17 cellular contexts compared by ENCODE assay signal in the genomic region with DNA sequence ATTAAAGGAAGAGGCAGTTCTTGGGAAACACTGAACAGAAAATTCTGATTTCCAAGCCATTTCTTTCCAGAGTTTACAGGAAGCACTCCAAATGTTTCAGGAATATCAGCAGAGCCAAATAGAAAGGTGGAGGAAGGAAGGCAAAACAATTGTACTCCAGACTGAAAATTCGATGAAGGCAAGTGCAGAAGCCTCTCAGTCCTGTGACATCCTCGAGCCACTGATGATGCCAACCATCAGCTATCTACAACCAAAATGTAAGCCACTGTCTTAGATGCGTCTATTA. TPM values are rescaled to one million over a fixed set of nuclear protein-coding genes. Genes with fewer than 3 reads are reported as not detected.
DNase-seq lines count a peak whose midpoint lies in the region; ATAC-seq and TF ChIP-seq lines count a peak whose summit lies in the region.
"Had no signal": no experiment of that assay in that cellular context is flagged by ENCODE, and none has a peak within 500 bp of the region (broad histone marks: within the 10 kb centered on the region; RNA-seq: fewer than 3 reads in every experiment).

No MANE protein-coding gene starts in this region.

- TF ChIP-seq CTCF in neural progenitor cell (IDR thresholded peaks at IDR 0.05), result no peak

- WGBS in HUES64, result 89% methylated on average over 3 of the region's 3 CpGs

- ATAC-seq in activated naive CD8-positive, alpha-beta T cell treated with anti-CD3 and anti-CD28 coated beads, Interleukin-2, amount 10 ng/mL, durations not matched to agents 7 days and 5 days (ENCODE audit: low read depth), result no peak
- no peak for ATAC-seq in GM21825 (IDR thresholded peaks at IDR 0.05; ENCODE audit: unreplicated experiment)
- no peak for ATAC-seq in HG02981 (IDR thresholded peaks at IDR 0.05; ENCODE audit: unreplicated experiment)

- peak overlapping the region; percentile 95 for H3K4me3 Mint-ChIP-seq in T-helper 2 cell treated with Interferon-gamma antibody and Interleukin-4, amounts not matched to agents 5 μg/mL and 100 μg/mL, for 36 hours
- peak overlapping the region; percentile 99 for H3K4me3 Mint-ChIP-seq in activated naive CD8-positive, alpha-beta T cell treated with anti-CD3 and anti-CD28 coated beads, Interleukin-2, amount 10 ng/mL, durations not matched to agents 7 days and 5 days
- H3K4me3 Mint-ChIP-seq in neural progenitor cell, result peak overlapping the region; percentile 70

- H3K9me3 Mint-ChIP-seq in T-helper 2 cell treated with Interferon-gamma antibody and Interleukin-4, amounts not matched to agents 5 μg/mL and 100 μg/mL, for 36 hours, result peaks cover under 1% of the 10 kb centered on the region
- peaks cover 2% of the 10 kb centered on the region for H3K9me3 Mint-ChIP-seq in activated naive CD8-positive, alpha-beta T cell treated with anti-CD3 and anti-CD28 coated beads, Interleukin-2, amount 10 ng/mL, durations not matched to agents 7 days and 5 days
- H3K9me3 Mint-ChIP-seq in neural progenitor cell, result no peaks in the 10 kb centered on the region

- peaks cover 30% of the 10 kb centered on the region for H3K36me3 Mint-ChIP-seq in T-helper 2 cell treated with Interferon-gamma antibody and Interleukin-4, amounts not matched to agents 5 μg/mL and 100 μg/mL, for 36 hours (ENCODE audit: low read depth)
- H3K36me3 Mint-ChIP-seq in activated naive CD8-positive, alpha-beta T cell treated with anti-CD3 and anti-CD28 coated beads, Interleukin-2, amount 10 ng/mL, durations not matched to agents 7 days and 5 days, result peaks cover 11% of the 10 kb centered on the region
- no peaks in the 10 kb centered on the region for H3K36me3 Mint-ChIP-seq in neural progenitor cell

- peaks cover 11% of the 10 kb centered on the region; the same call in 1 of the 2 replicates for H3K4me1 ChIP-seq in HUES64 (ENCODE audit: insufficient read depth, low read length)
- peaks cover 12% of the 10 kb centered on the region for H3K4me1 ChIP-seq in neural progenitor cell

- H3K27me3 ChIP-seq in HUES64 (ENCODE audit: insufficient read depth, low read length) (no peaks in the 10 kb centered on the region), neural progenitor cell (peaks cover 3% of the 10 kb centered on the region)
- H3K27me3 ChIP-seq: ascending aorta, thyroid gland had no signal

- H3K9ac ChIP-seq in HUES64 (ENCODE audit: low read depth, low read length), result no peak overlapping the region
- no peak overlapping the region for H3K9ac ChIP-seq in neural progenitor cell

- H3K9me3 ChIP-seq in HUES64 (ENCODE audit: insufficient read depth, low read depth, low read length) (no peaks in the 10 kb centered on the region), neural progenitor cell (ENCODE audit: low read depth) (no peaks in the 10 kb centered on the region)
- H3K9me3 ChIP-seq: ascending aorta, thyroid gland had no signal

- POLR2A ChIA-PET in activated naive CD8-positive, alpha-beta T cell treated with anti-CD3 and anti-CD28 coated beads, Interleukin-2, amount 10 ng/mL, durations not matched to agents 7 days and 5 days (lab: Charles Lee), result interaction anchor here (0.8 kb wide), 1 partner anchor 9 kb away, joined by 3 read pairs; no protein-coding TSS in a partner anchor

- H3K4me3 ChIP-seq in HUES64 (ENCODE audit: low read length) (0 out of 2 replicates have a peak overlapping the region, but pooled peaks have one; percentile 15), neural progenitor cell (no peak overlapping the region)

- H3K4me1 Mint-ChIP-seq in T-helper 2 cell treated with Interferon-gamma antibody and Interleukin-4, amounts not matched to agents 5 μg/mL and 100 μg/mL, for 36 hours (ENCODE audit: low read depth), result peaks cover 34% of the 10 kb centered on the region
- peaks cover 31% of the 10 kb centered on the region for H3K4me1 Mint-ChIP-seq in activated naive CD8-positive, alpha-beta T cell treated with anti-CD3 and anti-CD28 coated beads, Interleukin-2, amount 10 ng/mL, durations not matched to agents 7 days and 5 days
- H3K4me1 Mint-ChIP-seq in neural progenitor cell, result peaks cover 30% of the 10 kb centered on the region

- H3K27ac ChIP-seq in HUES64 (ENCODE audit: low read depth, low read length), result no peak overlapping the region
- no peak overlapping the region for H3K27ac ChIP-seq in neural progenitor cell
- H3K27ac ChIP-seq: ascending aorta, thyroid gland had no signal

- peaks cover 70% of the 10 kb centered on the region for H3K79me2 ChIP-seq in neural progenitor cell (ENCODE audit: low read depth)

- H4K20me1 ChIP-seq in neural progenitor cell (ENCODE audit: low read depth), result peaks cover 16% of the 10 kb centered on the region

- H3K27ac Mint-ChIP-seq in T-helper 2 cell treated with Interferon-gamma antibody and Interleukin-4, amounts not matched to agents 5 μg/mL and 100 μg/mL, for 36 hours, result no peak overlapping the region
- no peak overlapping the region for H3K27ac Mint-ChIP-seq in activated naive CD8-positive, alpha-beta T cell treated with anti-CD3 and anti-CD28 coated beads, Interleukin-2, amount 10 ng/mL, durations not matched to agents 7 days and 5 days
- H3K27ac Mint-ChIP-seq in neural progenitor cell, result no peak overlapping the region

- peak overlapping the region; percentile 18 for H3K4me2 ChIP-seq in neural progenitor cell

- DNase-seq in T-helper 2 cell treated with Interferon-gamma antibody and Interleukin-4, amounts not matched to agents 5 μg/mL and 100 μg/mL, for 36 hours (ENCODE audit: low spot score), result no peak
- DNase-seq in T-helper 2 cell, result no peak
- DNase-seq in activated naive CD8-positive, alpha-beta T cell treated with anti-CD3 and anti-CD28 coated beads, Interleukin-2, amount 10 ng/mL, durations not matched to agents 7 days and 5 days, result no peak
- no peak for DNase-seq in neural progenitor cell (ENCODE audit: low spot score)
- no peak for DNase-seq in DMS53 (lab: John Stamatoyannopoulos, UW)
- DNase-seq: DMS79, H7, NCI-H1694, NCI-H82, small intestine, thyroid gland had no signal

- H2AFZ ChIP-seq in neural progenitor cell (replicated peaks), result no peak overlapping the region

- peaks cover 24% of the 10 kb centered on the region for H3K36me3 ChIP-seq in HUES64 (ENCODE audit: insufficient read depth, low read length)
- H3K36me3 ChIP-seq in neural progenitor cell, result peaks cover 4% of the 10 kb centered on the region

- H3F3A ChIP-seq in neural progenitor cell (ENCODE audit: low read depth), result peaks cover 22% of the 10 kb centered on the region

- no peaks in the 10 kb centered on the region for H3K27me3 Mint-ChIP-seq in T-helper 2 cell treated with Interferon-gamma antibody and Interleukin-4, amounts not matched to agents 5 μg/mL and 100 μg/mL, for 36 hours (ENCODE audit: low read depth)
- H3K27me3 Mint-ChIP-seq in activated naive CD8-positive, alpha-beta T cell treated with anti-CD3 and anti-CD28 coated beads, Interleukin-2, amount 10 ng/mL, durations not matched to agents 7 days and 5 days, result no peaks in the 10 kb centered on the region
- H3K27me3 Mint-ChIP-seq in neural progenitor cell (ENCODE audit: insufficient read depth, low read depth), result peaks cover 9% of the 10 kb centered on the region

RNA-seq across cellular contexts. Expression of a gene that starts 2.2 kb away (rescaled TPM):
- polyA plus RNA-seq in HUES64 (2013, experiment 1 of 2), result 124 TPM
- 117 TPM for polyA plus RNA-seq in HUES64 (2013, experiment 2 of 2)
- total RNA-seq in activated naive CD8-positive, alpha-beta T cell treated with anti-CD3 and anti-CD28 coated beads, Interleukin-2, amount 10 ng/mL, durations not matched to agents 7 days and 5 days, result 100 to 1,000 TPM; 110 to 116 TPM
- 96.5 and 116 TPM in 2 replicates for total RNA-seq in neural progenitor cell (ENCODE audit: low replicate concordance)

RNA-seq across cellular contexts. Expression of a gene that starts 8.4 kb away (rescaled TPM):
- 10.9 TPM for polyA plus RNA-seq in HUES64 (2013, experiment 1 of 2)
- 13.5 TPM for polyA plus RNA-seq in HUES64 (2013, experiment 2 of 2)
- total RNA-seq in activated naive CD8-positive, alpha-beta T cell treated with anti-CD3 and anti-CD28 coated beads, Interleukin-2, amount 10 ng/mL, durations not matched to agents 7 days and 5 days, result 100 to 1,000 TPM; 113 to 124 TPM
- total RNA-seq in neural progenitor cell (ENCODE audit: low replicate concordance), result 3.2 and 19.0 TPM in 2 replicates

RNA-seq across cellular contexts. Expression of a gene that starts 34.9 kb away (rescaled TPM):
- not detected for polyA plus RNA-seq in HUES64 (2013, experiment 1 of 2)
- not detected for polyA plus RNA-seq in HUES64 (2013, experiment 2 of 2)
- 1 to 10 TPM; 1.9 to 2.1 TPM for total RNA-seq in activated naive CD8-positive, alpha-beta T cell treated with anti-CD3 and anti-CD28 coated beads, Interleukin-2, amount 10 ng/mL, durations not matched to agents 7 days and 5 days
- not detected in 2 replicates for total RNA-seq in neural progenitor cell (ENCODE audit: low replicate concordance)
- total RNA-seq: activated CD8-positive, alpha-beta memory T cell treated with anti-CD3 and anti-CD28 coated beads for 36 hours; ascending aorta; glomerular endothelial cell; H7; thyroid gland had no signal

RNA-seq across cellular contexts. Expression of a gene that starts 37.6 kb away (rescaled TPM):
- polyA plus RNA-seq in HUES64 (2013, experiment 1 of 2), result 7.1 TPM
- 11.2 TPM for polyA plus RNA-seq in HUES64 (2013, experiment 2 of 2)
- total RNA-seq in activated naive CD8-positive, alpha-beta T cell treated with anti-CD3 and anti-CD28 coated beads, Interleukin-2, amount 10 ng/mL, durations not matched to agents 7 days and 5 days, result 10 to 100 TPM; 85.0 to 94.0 TPM
- 31.1 and 65.4 TPM in 2 replicates for total RNA-seq in neural progenitor cell (ENCODE audit: low replicate concordance)

RNA-seq across cellular contexts. Expression of a gene that starts 45.7 kb away (rescaled TPM):
- 255 TPM for polyA plus RNA-seq in HUES64 (2013, experiment 1 of 2)
- 239 TPM for polyA plus RNA-seq in HUES64 (2013, experiment 2 of 2)
- total RNA-seq in activated naive CD8-positive, alpha-beta T cell treated with anti-CD3 and anti-CD28 coated beads, Interleukin-2, amount 10 ng/mL, durations not matched to agents 7 days and 5 days, result 100 to 1,000 TPM; 104 TPM
- total RNA-seq in neural progenitor cell (ENCODE audit: low replicate concordance), result 133 and 206 TPM in 2 replicates
